1 cellular context compared by ENCODE assay signal in genomic region chr1:17564458-17565393, GRCh38.
TF ChIP-seq lines count a peak whose summit lies in the region.

No MANE protein-coding gene starts in this region.

TF ChIP-seq in HepG2, 621 proteins besides CTCF, POLR2A, EP300 and RAD21 (continued from another document and continues in another):
- TF ChIP-seq NFAT5 (CRISPR knock-in tag; IDR thresholded peaks at IDR 0.05) (peak; percentile 77; the same call in 1 of the 2 replicates), ARNTL (CRISPR knock-in tag; IDR thresholded peaks at IDR 0.05) (peak; percentile 70), PLSCR1 (CRISPR knock-in tag; IDR thresholded peaks at IDR 0.05; ENCODE audit: borderline replicate concordance) (no peak), TP53 (CRISPR knock-in tag; conservative IDR thresholded peaks at IDR 0.05) (0 out of 2 replicates have a peak, but pooled peaks have one; percentile 18), ZNF142 (CRISPR knock-in tag; IDR thresholded peaks at IDR 0.05) (no peak; the same call in 1 of the 2 replicates), ZMYM3 (CRISPR knock-in tag; IDR thresholded peaks at IDR 0.05) (peak; percentile 68; the same call in 1 of the 2 replicates), ERF (CRISPR knock-in tag; IDR thresholded peaks at IDR 0.05) (no peak), SMARCC2 (IDR thresholded peaks at IDR 0.05) (no peak), PHF8 (CRISPR knock-in tag; IDR thresholded peaks at IDR 0.05) (no peak; the same call in 1 of the 2 replicates), SMAD1 (CRISPR knock-in tag; IDR thresholded peaks at IDR 0.05; ENCODE audit: borderline replicate concordance, low read depth) (no peak), KLF12 (CRISPR knock-in tag; IDR thresholded peaks at IDR 0.05; ENCODE audit: borderline replicate concordance) (no peak), MTERF4 (CRISPR knock-in tag; IDR thresholded peaks at IDR 0.05) (no peak), ZBTB38 (CRISPR knock-in tag; IDR thresholded peaks at IDR 0.05) (no peak), ZNF576 (CRISPR knock-in tag; IDR thresholded peaks at IDR 0.05) (no peak), HBP1 (CRISPR knock-in tag; IDR thresholded peaks at IDR 0.05; ENCODE audit: low read depth) (no peak), ZNF337 (CRISPR knock-in tag; IDR thresholded peaks at IDR 0.05; ENCODE audit: borderline replicate concordance, low read depth) (no peak), ZNF468 (CRISPR knock-in tag; IDR thresholded peaks at IDR 0.05) (no peak), YEATS2 (CRISPR knock-in tag; IDR thresholded peaks at IDR 0.05; ENCODE audit: borderline replicate concordance) (0 out of 2 replicates have a peak, but pooled peaks have one; percentile 34), KLF9 (CRISPR knock-in tag; IDR thresholded peaks at IDR 0.05; ENCODE audit: low read depth) (no peak), DZIP1 (CRISPR knock-in tag; IDR thresholded peaks at IDR 0.05) (no peak), TBL1XR1 (IDR thresholded peaks at IDR 0.05; ENCODE audit: borderline replicate concordance, low read length, partially characterized antibody) (no peak), THAP8 (CRISPR knock-in tag; IDR thresholded peaks at IDR 0.05; ENCODE audit: borderline replicate concordance) (no peak), ZKSCAN8 (CRISPR knock-in tag; IDR thresholded peaks at IDR 0.05; ENCODE audit: borderline replicate concordance) (0 out of 2 replicates have a peak, but pooled peaks have one; percentile 27), SMARCE1 (IDR thresholded peaks at IDR 0.05; ENCODE audit: borderline replicate concordance) (no peak), ZNF691 (CRISPR knock-in tag; IDR thresholded peaks at IDR 0.05; ENCODE audit: borderline replicate concordance, low read depth) (no peak), ZNF18 (CRISPR knock-in tag; IDR thresholded peaks at IDR 0.05; ENCODE audit: insufficient replicate concordance) (no peak), ZNF562 (CRISPR knock-in tag; IDR thresholded peaks at IDR 0.05; ENCODE audit: borderline replicate concordance) (no peak), ZHX1 (CRISPR knock-in tag; IDR thresholded peaks at IDR 0.05; ENCODE audit: low read depth) (no peak), NFIB (CRISPR knock-in tag; IDR thresholded peaks at IDR 0.05; ENCODE audit: borderline replicate concordance) (no peak), RELA (CRISPR knock-in tag; IDR thresholded peaks at IDR 0.05) (no peak), ZC3H4 (CRISPR knock-in tag; IDR thresholded peaks at IDR 0.05; ENCODE audit: borderline replicate concordance) (no peak)
